Comparison of ENCODE assay signal across 1 cellular context in genomic region chr11:12803086-12803826, GRCh38.
TF ChIP-seq lines count a peak whose summit lies in the region.

No MANE protein-coding gene starts in this region.

TF ChIP-seq in GM23338, 12 proteins besides CTCF, POLR2A, EP300 and RAD21 (continued from another document):
- TF ChIP-seq ZNF462 (CRISPR knock-in tag; IDR thresholded peaks at IDR 0.05) (no peak), STAT1 (IDR thresholded peaks at IDR 0.05; ENCODE audit: unreplicated experiment) (no peak), ZNF114 (CRISPR knock-in tag; IDR thresholded peaks at IDR 0.05) (no peak), POLR2AphosphoS5 (IDR thresholded peaks at IDR 0.05; ENCODE audit: low read depth) (no peak)
TF ChIP-seq in GM23338: peak in this region for 0.
